In genomic region chr11:131095501-131096185, GRCh38 we compare ENCODE assay signal across 20 cellular contexts.
"Had no signal": no experiment of that assay in that cellular context is flagged by ENCODE, and none has a peak within 500 bp of the region (broad histone marks: within the 10 kb centered on the region; RNA-seq: fewer than 3 reads in every experiment).

No MANE protein-coding gene starts in this region.

- H3K4me1 ChIP-seq: body of pancreas, left lung, suprapubic skin, transverse colon, vagina had no signal

- H3K27ac ChIP-seq: body of pancreas, dorsolateral prefrontal cortex, epithelial cell of prostate, left lung, suprapubic skin, transverse colon, vagina, WERI-Rb-1 had no signal

- H3K4me1 Mint-ChIP-seq: activated CD4-positive, alpha-beta memory T cell treated with anti-CD3 and anti-CD28 coated beads, Interleukin-2, amount 10 ng/mL, durations not matched to agents 7 days and 5 days; activated CD4-positive, alpha-beta T cell treated with anti-CD3 and anti-CD28 coated beads for 36 hours; activated CD8-positive, alpha-beta memory T cell treated with anti-CD3 and anti-CD28 coated beads, Interleukin-2, amount 10 ng/mL, durations not matched to agents 7 days and 5 days; endodermal cell; nephron had no signal

- DNase-seq: activated CD4-positive, alpha-beta memory T cell treated with anti-CD3 and anti-CD28 coated beads, Interleukin-2, amount 10 ng/mL, durations not matched to agents 7 days and 5 days; activated CD4-positive, alpha-beta T cell treated with anti-CD3 and anti-CD28 coated beads for 36 hours; activated CD8-positive, alpha-beta memory T cell treated with anti-CD3 and anti-CD28 coated beads, Interleukin-2, amount 10 ng/mL, durations not matched to agents 7 days and 5 days; activated naive CD4-positive, alpha-beta T cell treated with anti-CD3 and anti-CD28 coated beads for 36 hours; body of pancreas; dorsolateral prefrontal cortex; endodermal cell; foreskin melanocyte; hypothalamus; left lung; midbrain; T-helper 2 cell; transverse colon; WERI-Rb-1 had no signal

- ATAC-seq: activated CD4-positive, alpha-beta T cell treated with anti-CD3 and anti-CD28 coated beads for 36 hours; activated CD8-positive, alpha-beta memory T cell treated with anti-CD3 and anti-CD28 coated beads, Interleukin-2, amount 10 ng/mL, durations not matched to agents 7 days and 5 days; body of pancreas; left lung had no signal

- H3K27me3 Mint-ChIP-seq: activated CD4-positive, alpha-beta memory T cell treated with anti-CD3 and anti-CD28 coated beads, Interleukin-2, amount 10 ng/mL, durations not matched to agents 7 days and 5 days; activated CD4-positive, alpha-beta T cell treated with anti-CD3 and anti-CD28 coated beads for 36 hours; activated CD8-positive, alpha-beta memory T cell treated with anti-CD3 and anti-CD28 coated beads, Interleukin-2, amount 10 ng/mL, durations not matched to agents 7 days and 5 days; stimulated activated naive CD8-positive, alpha-beta T cell treated with anti-CD3 and anti-CD28 coated beads, Interleukin-15, Interleukin-2, amounts not matched to agents 100 ng/mL and 50 ng/mL, for 24 hours had no signal

- H3K27ac Mint-ChIP-seq: activated CD4-positive, alpha-beta memory T cell treated with anti-CD3 and anti-CD28 coated beads, Interleukin-2, amount 10 ng/mL, durations not matched to agents 7 days and 5 days; activated CD4-positive, alpha-beta T cell treated with anti-CD3 and anti-CD28 coated beads for 36 hours; activated CD8-positive, alpha-beta memory T cell treated with anti-CD3 and anti-CD28 coated beads, Interleukin-2, amount 10 ng/mL, durations not matched to agents 7 days and 5 days; activated naive CD4-positive, alpha-beta T cell treated with anti-CD3 and anti-CD28 coated beads for 36 hours; activated T-helper 2 cell treated with anti-CD3 and anti-CD28 coated beads, Interferon-gamma antibody, Interleukin-2, Interleukin-4, amounts not matched to agents 10 μg/mL and 5 μg/mL and 100 μg/mL, durations not matched to agents 14 hours and 24 hours and 36 hours; endodermal cell; nephron; stimulated activated naive CD8-positive, alpha-beta T cell treated with anti-CD3 and anti-CD28 coated beads, Interleukin-15, Interleukin-2, amounts not matched to agents 100 ng/mL and 50 ng/mL, for 24 hours had no signal

- H3K27me3 ChIP-seq: body of pancreas, left lung, suprapubic skin, transverse colon, vagina had no signal

- H3K36me3 Mint-ChIP-seq: activated CD8-positive, alpha-beta memory T cell treated with anti-CD3 and anti-CD28 coated beads, Interleukin-2, amount 10 ng/mL, durations not matched to agents 7 days and 5 days had no signal

- H3K9me3 ChIP-seq: body of pancreas, left lung, suprapubic skin, transverse colon, vagina had no signal

- H3K9me3 Mint-ChIP-seq: activated CD4-positive, alpha-beta memory T cell treated with anti-CD3 and anti-CD28 coated beads, Interleukin-2, amount 10 ng/mL, durations not matched to agents 7 days and 5 days; activated T-helper 2 cell treated with anti-CD3 and anti-CD28 coated beads, Interferon-gamma antibody, Interleukin-2, Interleukin-4, amounts not matched to agents 10 μg/mL and 5 μg/mL and 100 μg/mL, durations not matched to agents 14 hours and 24 hours and 36 hours; endodermal cell; nephron; stimulated activated naive CD8-positive, alpha-beta T cell treated with anti-CD3 and anti-CD28 coated beads, Interleukin-15, Interleukin-2, amounts not matched to agents 100 ng/mL and 50 ng/mL, for 24 hours had no signal

- H3K4me3 Mint-ChIP-seq: activated CD4-positive, alpha-beta memory T cell treated with anti-CD3 and anti-CD28 coated beads, Interleukin-2, amount 10 ng/mL, durations not matched to agents 7 days and 5 days; activated CD4-positive, alpha-beta T cell treated with anti-CD3 and anti-CD28 coated beads for 36 hours; activated CD8-positive, alpha-beta memory T cell treated with anti-CD3 and anti-CD28 coated beads, Interleukin-2, amount 10 ng/mL, durations not matched to agents 7 days and 5 days; activated naive CD4-positive, alpha-beta T cell treated with anti-CD3 and anti-CD28 coated beads for 36 hours; endodermal cell; nephron; stimulated activated naive CD8-positive, alpha-beta T cell treated with anti-CD3 and anti-CD28 coated beads, Interleukin-15, Interleukin-2, amounts not matched to agents 100 ng/mL and 50 ng/mL, for 24 hours had no signal

- H3K4me3 ChIP-seq: body of pancreas, dorsolateral prefrontal cortex, left lung, suprapubic skin, transverse colon, vagina had no signal

- H3K36me3 ChIP-seq: left lung, suprapubic skin, transverse colon, vagina, WERI-Rb-1 had no signal
